In genomic region chr21:30268608-30269197, GRCh38 we compare ENCODE assay signal across 11 cellular contexts. TPM values are rescaled to one million over a fixed set of nuclear protein-coding genes. Genes with fewer than 3 reads are reported as not detected.
A peak's percentile ranks its signal among the peaks of the same experiment; 100 is the strongest.
DNase-seq lines count a peak whose midpoint lies in the region; ATAC-seq, FAIRE-seq and TF ChIP-seq lines count a peak whose summit lies in the region.
"Had no signal": no experiment of that assay in that cellular context is flagged by ENCODE, and none has a peak within 500 bp of the region (broad histone marks: within the 10 kb centered on the region; RNA-seq: fewer than 3 reads in every experiment).

No MANE protein-coding gene starts in this region.

- H3K4me3 ChIP-seq in SJCRH30 = no peak overlapping the region
- H3K4me3 ChIP-seq in kidney (ENCODE audit: low read length in 2 of 2) = no peak overlapping the region
- H3K4me3 ChIP-seq: heart right ventricle had no signal

- no peaks in the 10 kb centered on the region for H3K9me3 ChIP-seq in SJCRH30 (replicated peaks)
- no peaks in the 10 kb centered on the region for H3K9me3 ChIP-seq in kidney (ENCODE audit: control insufficient read depth in 1 of 2, low read length in 2 of 2)

- TF ChIP-seq CTCF in foreskin keratinocyte (conservative IDR thresholded peaks at IDR 0.05) = peak; percentile 51
- no peak for TF ChIP-seq CTCF in kidney (IDR thresholded peaks at IDR 0.05; ENCODE audit: borderline replicate concordance, extremely low read depth, insufficient read depth)

- no peak overlapping the region for H3K9ac ChIP-seq in kidney (ENCODE audit: low read length in 2 of 2)

- CTCF ChIA-PET in HEK293T (lab: Yijun Ruan, JAX) = interaction anchor here (0.7 kb wide), 1 partner anchor 12 kb away, joined by 3 read pairs; no protein-coding TSS in a partner anchor

- POLR2A ChIA-PET in HEK293T (lab: Yijun Ruan, JAX) = no interaction called here

- H3K4me1 ChIP-seq in SJCRH30 (no peaks in the 10 kb centered on the region), foreskin keratinocyte (no peaks in the 10 kb centered on the region), kidney (ENCODE audit: control insufficient read depth in 1 of 2, insufficient read depth in 1 of 2, low read depth in 1 of 2, low read length in 2 of 2) (no peaks in the 10 kb centered on the region)
- H3K4me1 ChIP-seq: heart right ventricle had no signal

- no peak for FAIRE-seq in kidney (lab: Jason Lieb, UNC)

- no peak overlapping the region for H3K27ac ChIP-seq in SJCRH30
- H3K27ac ChIP-seq in foreskin keratinocyte = no peak overlapping the region
- H3K27ac ChIP-seq in kidney (ENCODE audit: low read depth in 2 of 2, low read length in 2 of 2) = no peak overlapping the region
- H3K27ac ChIP-seq: heart right ventricle had no signal

- intact Hi-C loops in kidney (cut with DNase I) = no loop called here

- DNase-seq in DMS53 (lab: John Stamatoyannopoulos, UW) (peak; percentile 61), HEK293T (ENCODE audit: extremely low spot score) (peak; percentile 35), SJCRH30 (peak; percentile 8 to 67), foreskin keratinocyte (no peak), kidney (no peak), DMS79 (lab: John Stamatoyannopoulos, UW) (no peak)
- no peak for DNase-seq in activated CD4-positive, CD25-positive, alpha-beta regulatory T cell treated with anti-CD3 and anti-CD28 coated beads, Interleukin-2, amount 50 U/mL, for 72 hours
- DNase-seq: heart right ventricle; stimulated activated naive CD8-positive, alpha-beta T cell treated with anti-CD3 and anti-CD28 coated beads, Interleukin-15, amount 100 ng/mL, for 72 hours had no signal

- no peaks in the 10 kb centered on the region for H3K36me3 ChIP-seq in SJCRH30
- no peaks in the 10 kb centered on the region for H3K36me3 ChIP-seq in kidney (ENCODE audit: control insufficient read depth in 1 of 2, insufficient read depth in 2 of 2, low read length in 2 of 2)
- H3K36me3 ChIP-seq: heart right ventricle had no signal

- 0 out of 2 replicates have a peak, but pooled peaks cover 2% of the 10 kb centered on the region for H3K27me3 ChIP-seq in SJCRH30
- H3K27me3 ChIP-seq in foreskin keratinocyte = no peaks in the 10 kb centered on the region
- H3K27me3 ChIP-seq: heart right ventricle had no signal

- no peak for ATAC-seq in foreskin keratinocyte
- ATAC-seq in HG03469 (IDR thresholded peaks at IDR 0.05; ENCODE audit: unreplicated experiment) = no peak
- ATAC-seq: activated T-helper 17 cell treated with anti-CD3 and anti-CD28 coated beads, Interleukin-2, amount 50 U/mL, for 72 hours; heart right ventricle; stimulated activated naive CD8-positive, alpha-beta T cell treated with anti-CD3 and anti-CD28 coated beads, Interleukin-15, amount 100 ng/mL, for 72 hours had no signal

TF ChIP-seq in HEK293T, 16 proteins besides CTCF, POLR2A, EP300 and RAD21:
- no peak for TF ChIP-seq ZNF384 (IDR thresholded peaks at IDR 0.05)
- no peak for TF ChIP-seq TARDBP (IDR thresholded peaks at IDR 0.05)
- no peak for TF ChIP-seq NFRKB (IDR thresholded peaks at IDR 0.05)
- no peak for TF ChIP-seq PKNOX1 (IDR thresholded peaks at IDR 0.05)
- TF ChIP-seq FOXK2 (IDR thresholded peaks at IDR 0.05) = no peak
- no peak for TF ChIP-seq BHLHE40 (IDR thresholded peaks at IDR 0.05; ENCODE audit: borderline replicate concordance)
- no peak for TF ChIP-seq LEF1 (IDR thresholded peaks at IDR 0.05; ENCODE audit: borderline replicate concordance)
- no peak for TF ChIP-seq HDGF (IDR thresholded peaks at IDR 0.05; ENCODE audit: borderline replicate concordance)
- no peak for TF ChIP-seq CTBP1 (IDR thresholded peaks at IDR 0.05; ENCODE audit: borderline replicate concordance)
- no peak for TF ChIP-seq FOXA1 (IDR thresholded peaks at IDR 0.05)
- TF ChIP-seq SP1 (IDR thresholded peaks at IDR 0.05) = no peak
- no peak for TF ChIP-seq L3MBTL2 (conservative IDR thresholded peaks at IDR 0.05)
- no peak for TF ChIP-seq ARNT (IDR thresholded peaks at IDR 0.05)
- no peak for TF ChIP-seq FOXM1 (IDR thresholded peaks at IDR 0.05; ENCODE audit: borderline replicate concordance)
- TF ChIP-seq ELF4 (IDR thresholded peaks at IDR 0.05) = no peak

RNA-seq across cellular contexts. Expression of gene KRTAP24-1, which starts 14.0 kb away (rescaled TPM):
- not detected in 2 replicates for total RNA-seq in SJCRH30 (2014; rRNA removed; shearing (Covaris generic))
- total RNA-seq in foreskin keratinocyte = not detected in 2 replicates
- polyA plus RNA-seq in foreskin keratinocyte = not detected in 2 replicates
- not detected for total RNA-seq in kidney
- polyA plus RNA-seq in kidney (ENCODE audit: insufficient read depth, low read depth, low replicate concordance) = not detected
- total RNA-seq: activated T-helper 17 cell treated with anti-CD3 and anti-CD28 coated beads, Interleukin-2, amount 50 U/mL, for 72 hours; heart right ventricle had no signal
- polyA plus RNA-seq: heart right ventricle had no signal

RNA-seq across cellular contexts. Expression of gene KRTAP25-1, which starts 20.6 kb away (rescaled TPM):
- not detected in 2 replicates for total RNA-seq in SJCRH30 (2014; rRNA removed; shearing (Covaris generic))
- total RNA-seq in foreskin keratinocyte = not detected in 2 replicates
- not detected in 2 replicates for polyA plus RNA-seq in foreskin keratinocyte
- total RNA-seq in kidney = not detected
- not detected for polyA plus RNA-seq in kidney (ENCODE audit: insufficient read depth, low read depth, low replicate concordance)
- total RNA-seq: activated T-helper 17 cell treated with anti-CD3 and anti-CD28 coated beads, Interleukin-2, amount 50 U/mL, for 72 hours; heart right ventricle had no signal
- polyA plus RNA-seq: heart right ventricle had no signal

RNA-seq across cellular contexts. Expression of gene KRTAP26-1, which starts 51.4 kb away (rescaled TPM):
- total RNA-seq in SJCRH30 (2014; rRNA removed; shearing (Covaris generic)) = not detected in 2 replicates
- total RNA-seq in foreskin keratinocyte (not detected in 2 replicates), kidney (not detected)
- polyA plus RNA-seq in foreskin keratinocyte (not detected in 2 replicates), kidney (ENCODE audit: insufficient read depth, low read depth, low replicate concordance) (not detected)
- total RNA-seq: activated T-helper 17 cell treated with anti-CD3 and anti-CD28 coated beads, Interleukin-2, amount 50 U/mL, for 72 hours; heart right ventricle had no signal
- polyA plus RNA-seq: heart right ventricle had no signal

RNA-seq across cellular contexts. Expression of gene CLDN8, which starts 52.8 kb away (rescaled TPM):
- not detected in 2 replicates for total RNA-seq in SJCRH30 (2014; rRNA removed; shearing (Covaris generic))
- total RNA-seq in foreskin keratinocyte = not detected in 2 replicates
- not detected in 2 replicates for polyA plus RNA-seq in foreskin keratinocyte
- total RNA-seq in kidney = 7.1 TPM
- polyA plus RNA-seq in kidney (ENCODE audit: insufficient read depth, low read depth, low replicate concordance) = 86.8 TPM
- total RNA-seq: activated T-helper 17 cell treated with anti-CD3 and anti-CD28 coated beads, Interleukin-2, amount 50 U/mL, for 72 hours; heart right ventricle had no signal
- polyA plus RNA-seq: heart right ventricle had no signal

Comparison
In these comparisons a context has a peak if more than half of its experiments do, and no peak if none do; other contexts are left out.
1. DNase-seq: peak in DMS53 (single experiment), HEK293T (single experiment) and SJCRH30 (2 of 2); none in foreskin keratinocyte (0 of 2), kidney (single experiment), DMS79 (single experiment) and activated CD4-positive, CD25-positive, alpha-beta regulatory T cell treated with anti-CD3 and anti-CD28 coated beads, Interleukin-2, amount 50 U/mL, for 72 hours (single experiment).